Comparison of ENCODE assay signal across 8 cellular contexts in genomic region chr2:236167297-236168109, GRCh38. TPM values are rescaled to one million over a fixed set of nuclear protein-coding genes. Genes with fewer than 3 reads are reported as not detected.
A peak's percentile ranks its signal among the peaks of the same experiment; 100 is the strongest.
DNase-seq lines count a peak whose midpoint lies in the region; ATAC-seq, FAIRE-seq and TF ChIP-seq lines count a peak whose summit lies in the region.

No MANE protein-coding gene starts in this region.

- POLR2A ChIA-PET in activated CD8-positive, alpha-beta T cell treated with anti-CD3 and anti-CD28 coated beads for 36 hours (lab: Charles Lee): interaction anchor here (0.5 kb wide), 1 partner anchor 95 kb away, joined by 3 read pairs; no protein-coding TSS in a partner anchor
- POLR2A ChIA-PET in activated CD8-positive, alpha-beta T cell treated with anti-CD3 and anti-CD28 coated beads, Interleukin-2, amount 10 ng/mL, durations not matched to agents 7 days and 5 days (lab: Charles Lee): no interaction called here

- DNase-seq in activated CD8-positive, alpha-beta T cell treated with anti-CD3 and anti-CD28 coated beads for 36 hours: no peak
- DNase-seq in activated CD8-positive, alpha-beta T cell treated with anti-CD3 and anti-CD28 coated beads, Interleukin-2, amount 10 ng/mL, durations not matched to agents 7 days and 5 days: no peak
- no peak for DNase-seq in ascending aorta (ENCODE audit: low spot score in 2 of 2)
- DNase-seq in kidney: peak; percentile 71
- DNase-seq in NCI-H774 (lab: John Stamatoyannopoulos, UW): no peak
- DNase-seq in GDM1 (lab: John Stamatoyannopoulos, UW): no peak

- H3K36me3 ChIP-seq in ascending aorta: no peaks in the 10 kb centered on the region
- no peaks in the 10 kb centered on the region for H3K36me3 ChIP-seq in kidney (ENCODE audit: control insufficient read depth in 1 of 2, insufficient read depth in 2 of 2, low read length in 2 of 2)
- no peaks in the 10 kb centered on the region for H3K36me3 ChIP-seq in urinary bladder (ENCODE audit: insufficient read depth)

- H3K9ac ChIP-seq in kidney (ENCODE audit: low read length in 2 of 2): no peak overlapping the region

- peaks cover 48% of the 10 kb centered on the region for H3K27me3 ChIP-seq in ascending aorta

- intact Hi-C loops in activated CD8-positive, alpha-beta T cell treated with anti-CD3 and anti-CD28 coated beads for 36 hours (cut with micrococcal nuclease): loop anchor here (10.0 kb wide), 1 partner anchor 493 kb away; no protein-coding TSS in a partner anchor
- intact Hi-C loops in ascending aorta (cut with DNase I): no loop called here
- intact Hi-C loops in kidney (cut with DNase I): no loop called here

- peaks cover 13% of the 10 kb centered on the region for H3K4me1 Mint-ChIP-seq in activated CD8-positive, alpha-beta T cell treated with anti-CD3 and anti-CD28 coated beads for 36 hours (ENCODE audit: low read depth)
- H3K4me1 Mint-ChIP-seq in activated CD8-positive, alpha-beta T cell treated with anti-CD3 and anti-CD28 coated beads, Interleukin-2, amount 10 ng/mL, durations not matched to agents 7 days and 5 days (ENCODE audit: low read depth): peaks cover 7% of the 10 kb centered on the region

- no peak overlapping the region for H3K27ac Mint-ChIP-seq in activated CD8-positive, alpha-beta T cell treated with anti-CD3 and anti-CD28 coated beads for 36 hours
- H3K27ac Mint-ChIP-seq in activated CD8-positive, alpha-beta T cell treated with anti-CD3 and anti-CD28 coated beads, Interleukin-2, amount 10 ng/mL, durations not matched to agents 7 days and 5 days: no peak overlapping the region

- TF ChIP-seq CTCF in activated CD8-positive, alpha-beta T cell treated with anti-CD3 and anti-CD28 coated beads for 36 hours (IDR thresholded peaks at IDR 0.05): no peak
- TF ChIP-seq CTCF in ascending aorta (IDR thresholded peaks at IDR 0.05) (no peak), kidney (IDR thresholded peaks at IDR 0.05; ENCODE audit: borderline replicate concordance, extremely low read depth, insufficient read depth) (peak; percentile 1)

- no peak for FAIRE-seq in kidney (lab: Jason Lieb, UNC)

- ATAC-seq in activated CD8-positive, alpha-beta T cell treated with anti-CD3 and anti-CD28 coated beads for 36 hours: peak; percentile 10
- no peak for ATAC-seq in activated CD8-positive, alpha-beta T cell treated with anti-CD3 and anti-CD28 coated beads, Interleukin-2, amount 10 ng/mL, durations not matched to agents 7 days and 5 days
- no peak for ATAC-seq in GM21381 (IDR thresholded peaks at IDR 0.05; ENCODE audit: unreplicated experiment)

- H3K4me3 Mint-ChIP-seq in activated CD8-positive, alpha-beta T cell treated with anti-CD3 and anti-CD28 coated beads for 36 hours: no peak overlapping the region
- no peak overlapping the region for H3K4me3 Mint-ChIP-seq in activated CD8-positive, alpha-beta T cell treated with anti-CD3 and anti-CD28 coated beads, Interleukin-2, amount 10 ng/mL, durations not matched to agents 7 days and 5 days

- H3K27ac ChIP-seq in ascending aorta: no peak overlapping the region
- H3K27ac ChIP-seq in kidney (ENCODE audit: low read depth in 2 of 2, low read length in 2 of 2): no peak overlapping the region
- H3K27ac ChIP-seq in urinary bladder (ENCODE audit: low read depth): no peak overlapping the region

- under 1% methylated on average over 112 of the region's 112 CpGs for WGBS in urinary bladder

- peak overlapping the region; percentile 58 to 65 for H3K4me3 ChIP-seq in ascending aorta
- no peak overlapping the region for H3K4me3 ChIP-seq in kidney (ENCODE audit: low read length in 2 of 2)
- H3K4me3 ChIP-seq in urinary bladder (ENCODE audit: low read depth, low read length): peak overlapping the region; percentile 33

- H3K4me1 ChIP-seq in ascending aorta (peaks cover 22% of the 10 kb centered on the region in 2 donors), kidney (ENCODE audit: control insufficient read depth in 1 of 2, insufficient read depth in 1 of 2, low read depth in 1 of 2, low read length in 2 of 2) (peaks cover 0 to 9% of the 10 kb centered on the region in 2 donors), urinary bladder (ENCODE audit: insufficient read depth) (peaks cover 3% of the 10 kb centered on the region)

- CTCF ChIA-PET in activated CD8-positive, alpha-beta T cell treated with anti-CD3 and anti-CD28 coated beads for 36 hours (lab: Charles Lee): interaction anchor here (1.3 kb wide), 1 partner anchor 387 kb away, joined by 3 read pairs; no protein-coding TSS in a partner anchor
- CTCF ChIA-PET in activated CD8-positive, alpha-beta T cell treated with anti-CD3 and anti-CD28 coated beads, Interleukin-2, amount 10 ng/mL, durations not matched to agents 7 days and 5 days (lab: Charles Lee): interaction anchor here (1.5 kb wide), 1 partner anchor 10 kb away, joined by 5 read pairs; no protein-coding TSS in a partner anchor

- H3K9me3 ChIP-seq in ascending aorta (no peaks in the 10 kb centered on the region), kidney (ENCODE audit: control insufficient read depth in 1 of 2, low read length in 2 of 2) (no peaks in the 10 kb centered on the region)

- peaks cover 63% of the 10 kb centered on the region for H3K27me3 Mint-ChIP-seq in activated CD8-positive, alpha-beta T cell treated with anti-CD3 and anti-CD28 coated beads for 36 hours
- H3K27me3 Mint-ChIP-seq in activated CD8-positive, alpha-beta T cell treated with anti-CD3 and anti-CD28 coated beads, Interleukin-2, amount 10 ng/mL, durations not matched to agents 7 days and 5 days (ENCODE audit: low read depth): peaks cover 59% of the 10 kb centered on the region

- no peaks in the 10 kb centered on the region for H3K9me3 Mint-ChIP-seq in activated CD8-positive, alpha-beta T cell treated with anti-CD3 and anti-CD28 coated beads for 36 hours
- H3K9me3 Mint-ChIP-seq in activated CD8-positive, alpha-beta T cell treated with anti-CD3 and anti-CD28 coated beads, Interleukin-2, amount 10 ng/mL, durations not matched to agents 7 days and 5 days (ENCODE audit: insufficient read depth): no peaks in the 10 kb centered on the region

- no peaks in the 10 kb centered on the region for H3K36me3 Mint-ChIP-seq in activated CD8-positive, alpha-beta T cell treated with anti-CD3 and anti-CD28 coated beads for 36 hours (ENCODE audit: low read depth)
- H3K36me3 Mint-ChIP-seq in activated CD8-positive, alpha-beta T cell treated with anti-CD3 and anti-CD28 coated beads, Interleukin-2, amount 10 ng/mL, durations not matched to agents 7 days and 5 days (ENCODE audit: low read depth): peaks cover 15% of the 10 kb centered on the region

RNA-seq across cellular contexts. Expression of gene GBX2, which starts 0.7 kb away (rescaled TPM):
- total RNA-seq in activated CD8-positive, alpha-beta T cell treated with anti-CD3 and anti-CD28 coated beads for 36 hours: not detected
- total RNA-seq in activated CD8-positive, alpha-beta T cell treated with anti-CD3 and anti-CD28 coated beads, Interleukin-2, amount 10 ng/mL, durations not matched to agents 7 days and 5 days: not detected
- total RNA-seq in ascending aorta (not detected), kidney (not detected), urinary bladder (not detected)
- polyA plus RNA-seq in kidney (ENCODE audit: insufficient read depth, low read depth, low replicate concordance) (not detected), urinary bladder (not detected)

Comparison
In these comparisons a context has a peak if more than half of its experiments do, and no peak if none do; other contexts are left out.
1. H3K4me3 ChIP-seq: peak in ascending aorta (2 of 2) and urinary bladder (single experiment); none in kidney (0 of 2).